Comparison of ENCODE assay signal across 8 cellular contexts in genomic region chr17:39618252-39618913, GRCh38. TPM values are rescaled to one million over a fixed set of nuclear protein-coding genes. Genes with fewer than 3 reads are reported as not detected.
DNase-seq lines count a peak whose midpoint lies in the region; ATAC-seq, FAIRE-seq and TF ChIP-seq lines count a peak whose summit lies in the region.

No MANE protein-coding gene starts in this region.

- H3F3A ChIP-seq in Loucy (ENCODE audit: low read depth): no peaks in the 10 kb centered on the region

- DNase-seq in bronchial epithelial cell (ENCODE audit: low read depth) (no peak), cerebellar nuclear complex (lab: John Stamatoyannopoulos, UW) (no peak)

- H3K4me1 ChIP-seq in ES-I3 (ENCODE audit: insufficient read depth, low read length): no peaks in the 10 kb centered on the region; the same call in 1 of the 2 replicates
- peaks cover 25% of the 10 kb centered on the region for H3K4me1 ChIP-seq in Loucy (ENCODE audit: insufficient read depth, low read length, poor library complexity, severe bottlenecking)
- H3K4me1 ChIP-seq in mucosa of rectum (ENCODE audit: control insufficient read depth in 2 of 2, insufficient read depth in 2 of 2, low read length in 2 of 2): peaks cover 22 to 24% of the 10 kb centered on the region in 2 donors

- no peaks in the 10 kb centered on the region for H3K27me3 ChIP-seq in Loucy (ENCODE audit: insufficient read depth, low read length, poor library complexity, severe bottlenecking)
- peaks cover 16% of the 10 kb centered on the region for H3K27me3 ChIP-seq in bronchial epithelial cell (ENCODE audit: control insufficient read depth, insufficient read depth, low read length)
- peaks cover 5 to 16% of the 10 kb centered on the region in 2 donors for H3K27me3 ChIP-seq in mucosa of rectum (ENCODE audit: control insufficient read depth in 2 of 2, insufficient read depth in 2 of 2, low read length in 2 of 2)

- H3K4me3 ChIP-seq in Loucy (ENCODE audit: low read length, poor library complexity, severe bottlenecking): peak overlapping the region; percentile 90
- H3K4me3 ChIP-seq in bronchial epithelial cell (ENCODE audit: low read depth, low read length): peak overlapping the region; percentile 44
- peak overlapping the region; percentile 66 to 80 for H3K4me3 ChIP-seq in mucosa of rectum (ENCODE audit: low read length in 2 of 2)

- H3K79me2 ChIP-seq in Loucy (ENCODE audit: insufficient read depth, low read length): no peaks in the 10 kb centered on the region

- no peaks in the 10 kb centered on the region for H3K9me2 ChIP-seq in Loucy (replicated peaks; ENCODE audit: low read depth, low read length)

- H3K9ac ChIP-seq in ES-I3 (ENCODE audit: low read depth, low read length) (peak overlapping the region; percentile 64), Loucy (ENCODE audit: low read depth, low read length, poor library complexity, severe bottlenecking) (peak overlapping the region; percentile 91), mucosa of rectum (ENCODE audit: low read depth in 1 of 2, low read length in 2 of 2) (peak overlapping the region; percentile 38 to 47)

- no peak for ATAC-seq in GM19328 (IDR thresholded peaks at IDR 0.05; ENCODE audit: unreplicated experiment)
- no peak for ATAC-seq in GM18873 (IDR thresholded peaks at IDR 0.05; ENCODE audit: low FRiP score, unreplicated experiment)
- ATAC-seq in GM21786 (IDR thresholded peaks at IDR 0.05; ENCODE audit: unreplicated experiment): no peak

- TF ChIP-seq CTCF in Loucy (conservative IDR thresholded peaks at IDR 0.05; ENCODE audit: low read length) (no peak), bronchial epithelial cell (IDR thresholded peaks at IDR 0.05; ENCODE audit: insufficient read depth, low read length, severe bottlenecking) (no peak)

- no peaks in the 10 kb centered on the region for H3K9me3 ChIP-seq in ES-I3 (ENCODE audit: control insufficient read depth, insufficient read depth, low read length)
- H3K9me3 ChIP-seq in Loucy (ENCODE audit: insufficient read depth, low read depth, low read length): no peaks in the 10 kb centered on the region
- no peaks in the 10 kb centered on the region for H3K9me3 ChIP-seq in mucosa of rectum (ENCODE audit: control insufficient read depth in 2 of 2, low read length in 2 of 2)

- H3K36me3 ChIP-seq in ES-I3 (ENCODE audit: insufficient read depth, low read length) (no peaks in the 10 kb centered on the region), Loucy (ENCODE audit: insufficient read depth, low read length) (no peaks in the 10 kb centered on the region), bronchial epithelial cell (ENCODE audit: control insufficient read depth, insufficient read depth, low read length) (no peaks in the 10 kb centered on the region), mucosa of rectum (ENCODE audit: control insufficient read depth in 2 of 2, insufficient read depth in 2 of 2, low read length in 2 of 2) (no peaks in the 10 kb centered on the region)

- peak overlapping the region; percentile 99 for H2AFZ ChIP-seq in Loucy (ENCODE audit: low read length)

- peak overlapping the region; percentile 87 for H3K4me2 ChIP-seq in Loucy (ENCODE audit: low read depth, low read length, poor library complexity, severe bottlenecking)

- H3K27ac ChIP-seq in mucosa of rectum (ENCODE audit: low read depth in 2 of 2, low read length in 2 of 2): peak overlapping the region; percentile 38 to 56

- FAIRE-seq in bronchial epithelial cell (lab: Jason Lieb, UNC): no peak

- no peaks in the 10 kb centered on the region for H4K20me1 ChIP-seq in Loucy (ENCODE audit: insufficient read depth, low read length, poor library complexity, severe bottlenecking)

RNA-seq across cellular contexts. Expression of gene PPP1R1B, which starts 8.4 kb away (rescaled TPM):
- total RNA-seq in bronchial epithelial cell: not detected in 2 replicates

RNA-seq across cellular contexts. Expression of gene NEUROD2, which starts 10.7 kb away (rescaled TPM):
- total RNA-seq in bronchial epithelial cell: not detected in 2 replicates

RNA-seq across cellular contexts. Expression of gene STARD3, which starts 18.6 kb away (rescaled TPM):
- 18.4 and 23.0 TPM in 2 replicates for total RNA-seq in bronchial epithelial cell

RNA-seq across cellular contexts. Expression of gene TCAP, which starts 46.8 kb away (rescaled TPM):
- total RNA-seq in bronchial epithelial cell: 0.51 TPM in 1 of 2 replicates, not detected in the other

RNA-seq across cellular contexts. Expression of gene PNMT, which starts 49.9 kb away (rescaled TPM):
- not detected in 2 replicates for total RNA-seq in bronchial epithelial cell
